10 cellular contexts compared by ENCODE assay signal in the genomic region with DNA sequence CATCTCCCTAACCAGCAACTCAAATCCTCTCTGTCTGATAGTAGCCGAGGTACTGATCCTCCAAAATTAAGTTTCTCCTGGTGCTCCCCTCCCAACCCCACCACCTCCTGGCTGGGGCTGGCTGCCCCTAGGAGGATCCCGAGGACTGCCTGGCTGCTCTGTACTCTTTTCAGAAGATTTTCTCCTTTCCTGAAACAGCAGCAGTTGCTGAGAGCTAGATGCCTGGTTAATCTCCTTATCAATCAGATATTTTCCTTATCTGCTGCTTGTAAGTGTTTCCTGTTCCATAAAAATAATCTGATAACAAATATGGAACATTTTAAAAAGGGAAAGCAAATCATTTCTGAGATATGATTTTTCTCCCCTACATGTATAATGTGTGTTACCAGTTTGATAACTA. TPM values are rescaled to one million over a fixed set of nuclear protein-coding genes. Genes with fewer than 3 reads are reported as not detected.
DNase-seq lines count a peak whose midpoint lies in the region; ATAC-seq, FAIRE-seq and TF ChIP-seq lines count a peak whose summit lies in the region.
"Had no signal": no experiment of that assay in that cellular context is flagged by ENCODE, and none has a peak within 500 bp of the region (broad histone marks: within the 10 kb centered on the region; RNA-seq: fewer than 3 reads in every experiment).

No MANE protein-coding gene starts in this region.

- POLR2A ChIA-PET in CD4-positive, alpha-beta memory T cell (lab: Charles Lee; ENCODE audit: partially characterized antibody), result interaction anchor here (0.5 to 0.8 kb wide), 2 partner anchors 53 kb away, joined by 3 read pairs; a partner anchor contains a TSS

- H3K27ac Mint-ChIP-seq in stimulated activated naive CD8-positive, alpha-beta T cell treated with anti-CD3 and anti-CD28 coated beads, Interleukin-15, Interleukin-2, amounts not matched to agents 100 ng/mL and 50 ng/mL, for 24 hours, result peak overlapping the region; percentile 41
- peak overlapping the region in 2 of 7 donors; percentile 27 to 69 for H3K27ac Mint-ChIP-seq in CD4-positive, alpha-beta memory T cell

- CTCF ChIA-PET in CD4-positive, alpha-beta memory T cell (lab: Charles Lee; ENCODE audit: partially characterized antibody), result interaction anchor here (1.3 to 5.6 kb wide), 2 partner anchors 31 to 80 kb away, joined by 6 to 29 read pairs; no protein-coding TSS in a partner anchor

- H3K36me3 ChIP-seq in heart left ventricle (peaks cover 0 to 61% (median 38%) of the 10 kb centered on the region in 9 donors), pancreas (peaks cover 0 to 9% (median 3%) of the 10 kb centered on the region in 3 donors)
- H3K36me3 ChIP-seq in CD4-positive, alpha-beta memory T cell (ENCODE audit: insufficient read depth, low read length), result peaks cover 21% of the 10 kb centered on the region

- peaks cover 3 to 39% (median 22%) of the 10 kb centered on the region in 12 donors for H3K4me1 ChIP-seq in heart left ventricle
- peaks cover 9 to 15% (median 11%) of the 10 kb centered on the region in 3 donors for H3K4me1 ChIP-seq in pancreas
- H3K4me1 ChIP-seq in CD4-positive, alpha-beta memory T cell (ENCODE audit: insufficient read depth, low read length), result peaks cover 4% of the 10 kb centered on the region

- TF ChIP-seq CTCF in heart left ventricle (IDR thresholded peaks at IDR 0.05) (peak in 2 of 12 donors; percentile 6 to 18), pancreas (IDR thresholded peaks at IDR 0.05) (no peak)

- intact Hi-C loops in heart left ventricle (cut with DNase I), result loop anchor here in 1 of 10 donors (5.0 kb wide), 1 partner anchor 79 kb away; no protein-coding TSS in a partner anchor
- intact Hi-C loops in pancreas (cut with DNase I), result no loop called here
- intact Hi-C loops in CD4-positive, alpha-beta memory T cell (cut with micrococcal nuclease), result no loop called here

- DNase-seq in stimulated activated naive CD8-positive, alpha-beta T cell treated with anti-CD3 and anti-CD28 coated beads, Interleukin-15, Interleukin-2, amounts not matched to agents 100 U/mL and 50 U/mL, for 24 hours, result no peak
- DNase-seq in heart left ventricle (no peak), pancreas (no peak), inferior parietal cortex (ENCODE audit: extremely low spot score) (no peak)
- no peak for DNase-seq in CD4-positive, alpha-beta memory T cell
- DNase-seq: activated CD8-positive, alpha-beta memory T cell treated with anti-CD3 and anti-CD28 coated beads, Interleukin-2, amount 50 U/mL, for 4 hours; caudate nucleus had no signal

- no peak for FAIRE-seq in pancreas (lab: Jason Lieb, UNC)

- no peak for TF ChIP-seq POLR2A in heart left ventricle (IDR thresholded peaks at IDR 0.05)

- H3K4me1 Mint-ChIP-seq in stimulated activated naive CD8-positive, alpha-beta T cell treated with anti-CD3 and anti-CD28 coated beads, Interleukin-15, Interleukin-2, amounts not matched to agents 100 ng/mL and 50 ng/mL, for 24 hours (ENCODE audit: low read depth), result peaks cover 28% of the 10 kb centered on the region
- peaks cover 6 to 10% (median 9%) of the 10 kb centered on the region in 4 donors for H3K4me1 Mint-ChIP-seq in CD4-positive, alpha-beta memory T cell

- no peaks in the 10 kb centered on the region for H3K27me3 ChIP-seq in heart left ventricle
- no peaks in the 10 kb centered on the region for H3K27me3 ChIP-seq in pancreas
- H3K27me3 ChIP-seq in CD4-positive, alpha-beta memory T cell (ENCODE audit: insufficient read depth, low read length), result no peaks in the 10 kb centered on the region

- H3K27ac ChIP-seq in heart left ventricle (peak overlapping the region in 10 of 12 donors; percentile 18 to 77 (median 46)), pancreas (peak overlapping the region in 2 of 4 donors; percentile 58 to 59)
- no peak overlapping the region for H3K27ac ChIP-seq in CD4-positive, alpha-beta memory T cell (ENCODE audit: low read depth, low read length)

- H3K4me3 ChIP-seq in heart left ventricle (no peak overlapping the region), pancreas (no peak overlapping the region)
- no peak overlapping the region for H3K4me3 ChIP-seq in CD4-positive, alpha-beta memory T cell (ENCODE audit: low read length in 2 of 2)

- WGBS in heart left ventricle, 4 donors, result 45 to 60% (median 48%) methylated on average over 2 of the region's 2 CpGs
- WGBS in pancreas, 2 donors, result 55 to 60% methylated on average over 2 of the region's 2 CpGs

- no peak for ATAC-seq in stimulated activated naive CD8-positive, alpha-beta T cell treated with anti-CD3 and anti-CD28 coated beads, Interleukin-15, Interleukin-2, amounts not matched to agents 100 U/mL and 50 U/mL, for 24 hours
- ATAC-seq in heart left ventricle (peak; percentile 21 to 27 (median 24)), pancreas (peak in 3 of 4 donors; percentile 14 to 25 (median 21)), GM21529 (IDR thresholded peaks at IDR 0.05; ENCODE audit: unreplicated experiment) (no peak), GM21528 (IDR thresholded peaks at IDR 0.05; ENCODE audit: low FRiP score, unreplicated experiment) (no peak)

- no peaks in the 10 kb centered on the region for H3K27me3 Mint-ChIP-seq in stimulated activated naive CD8-positive, alpha-beta T cell treated with anti-CD3 and anti-CD28 coated beads, Interleukin-15, Interleukin-2, amounts not matched to agents 100 ng/mL and 50 ng/mL, for 24 hours
- no peaks in the 10 kb centered on the region for H3K27me3 Mint-ChIP-seq in CD4-positive, alpha-beta memory T cell

- H3K9me3 Mint-ChIP-seq in stimulated activated naive CD8-positive, alpha-beta T cell treated with anti-CD3 and anti-CD28 coated beads, Interleukin-15, Interleukin-2, amounts not matched to agents 100 ng/mL and 50 ng/mL, for 24 hours, result no peaks in the 10 kb centered on the region
- H3K9me3 Mint-ChIP-seq in CD4-positive, alpha-beta memory T cell, result no peaks in the 10 kb centered on the region

- H3K9me3 ChIP-seq in heart left ventricle, result no peaks in the 10 kb centered on the region
- H3K9me3 ChIP-seq in pancreas, result no peaks in the 10 kb centered on the region
- H3K9me3 ChIP-seq in CD4-positive, alpha-beta memory T cell (ENCODE audit: control insufficient read depth in 1 of 2, low read length in 2 of 2), result no peaks in the 10 kb centered on the region

- peaks cover 49% of the 10 kb centered on the region for H3K36me3 Mint-ChIP-seq in stimulated activated naive CD8-positive, alpha-beta T cell treated with anti-CD3 and anti-CD28 coated beads, Interleukin-15, Interleukin-2, amounts not matched to agents 100 ng/mL and 50 ng/mL, for 24 hours (ENCODE audit: low read depth)
- peaks cover 31 to 63% of the 10 kb centered on the region in 2 donors for H3K36me3 Mint-ChIP-seq in CD4-positive, alpha-beta memory T cell

- no peak overlapping the region for H3K4me3 Mint-ChIP-seq in stimulated activated naive CD8-positive, alpha-beta T cell treated with anti-CD3 and anti-CD28 coated beads, Interleukin-15, Interleukin-2, amounts not matched to agents 100 ng/mL and 50 ng/mL, for 24 hours
- H3K4me3 Mint-ChIP-seq in CD4-positive, alpha-beta memory T cell, result no peak overlapping the region

RNA-seq across cellular contexts. Expression of a gene that starts 52.8 kb away (rescaled TPM):
- 10 to 100 TPM; 21.7 to 46.4 (median 28.9) TPM for total RNA-seq in heart left ventricle
- 10 to 100 TPM; 11.3 to 11.9 TPM for polyA plus RNA-seq in heart left ventricle
- 10 to 100 TPM; 11.3 to 25.6 (median 18.5) TPM for total RNA-seq in pancreas
- polyA plus RNA-seq in pancreas, result 10 to 100 TPM; 10.8 to 13.9 TPM
- total RNA-seq in CD4-positive, alpha-beta memory T cell, result 10 to 100 TPM; 47.7 to 48.5 TPM
- 10 to 100 TPM in 1 of 2 donors, 1 to 10 TPM in 1; 3.5 to 20.1 TPM for polyA plus RNA-seq in CD4-positive, alpha-beta memory T cell

Comparison
In these comparisons a context has a peak if more than half of its experiments do, and no peak if none do; other contexts are left out.
1. ATAC-seq: peak in heart left ventricle (4 of 4) and pancreas (3 of 4); none in stimulated activated naive CD8-positive, alpha-beta T cell treated with anti-CD3 and anti-CD28 coated beads, Interleukin-15, Interleukin-2, amounts not matched to agents 100 U/mL and 50 U/mL, for 24 hours (single experiment), GM21529 (single experiment) and GM21528 (single experiment).